Comparison of ENCODE assay signal across 13 cellular contexts in genomic region chr14:73424453-73424852, GRCh38. TPM values are rescaled to one million over a fixed set of nuclear protein-coding genes. Genes with fewer than 3 reads are reported as not detected.
A peak's percentile ranks its signal among the peaks of the same experiment; 100 is the strongest.
DNase-seq lines count a peak whose midpoint lies in the region; ATAC-seq, FAIRE-seq and TF ChIP-seq lines count a peak whose summit lies in the region.
"Had no signal": no experiment of that assay in that cellular context is flagged by ENCODE, and none has a peak within 500 bp of the region (broad histone marks: within the 10 kb centered on the region; RNA-seq: fewer than 3 reads in every experiment).

No MANE protein-coding gene starts in this region.

- H3K4me3 ChIP-seq in HL-60 (replicated peaks; ENCODE audit: insufficient read depth, low read length) (no peak overlapping the region), fibroblast of pulmonary artery (replicated peaks; ENCODE audit: low read depth, low read length) (no peak overlapping the region), small intestine (ENCODE audit: low read depth in 1 of 2, low read length in 2 of 2) (no peak overlapping the region), foreskin fibroblast (ENCODE audit: low read depth in 1 of 2, low read length in 2 of 2) (no peak overlapping the region)

- H3K36me3 ChIP-seq in small intestine (ENCODE audit: control insufficient read depth in 2 of 2, insufficient read depth in 2 of 2, low read length in 2 of 2): peaks cover 0 to 3% of the 10 kb centered on the region in 2 donors

- ATAC-seq in HG02973 (IDR thresholded peaks at IDR 0.05; ENCODE audit: unreplicated experiment) (no peak), GM18519 (IDR thresholded peaks at IDR 0.05; ENCODE audit: low FRiP score, unreplicated experiment) (no peak)
- ATAC-seq: activated T-helper 17 cell treated with anti-CD3 and anti-CD28 coated beads, Interleukin-2, amount 50 U/mL, for 72 hours; foreskin keratinocyte; left ventricle myocardium superior had no signal

- H3K9me3 ChIP-seq in small intestine (ENCODE audit: control insufficient read depth, low read depth): no peaks in the 10 kb centered on the region

- peaks cover 0 to 4% of the 10 kb centered on the region in 2 donors for H3K4me1 ChIP-seq in small intestine (ENCODE audit: control insufficient read depth in 2 of 2, insufficient read depth in 1 of 2, low read depth in 1 of 2, low read length in 1 of 2)
- H3K4me1 ChIP-seq: foreskin keratinocyte had no signal

- TF ChIP-seq CTCF in HL-60 (IDR thresholded peaks at IDR 0.05; ENCODE audit: insufficient read depth, low read length) (no peak), fibroblast of pulmonary artery (IDR thresholded peaks at IDR 0.05; ENCODE audit: low read length, missing control alignments) (no peak), foreskin fibroblast (IDR thresholded peaks at IDR 0.05; ENCODE audit: low read depth, low read length) (no peak)

- DNase-seq in HL-60 (ENCODE audit: low read depth in 1 of 2, low spot score in 1 of 2) (peak in 1 of 2 experiments; percentile 1), SKM-1 (lab: John Stamatoyannopoulos, UW; ENCODE audit: unreplicated experiment) (peak; percentile 40), fibroblast of pulmonary artery (ENCODE audit: low read depth) (peak; percentile 40), small intestine (peak; percentile 13), foreskin fibroblast (no peak)
- DNase-seq: activated CD4-positive, CD25-positive, alpha-beta regulatory T cell treated with anti-CD3 and anti-CD28 coated beads, Interleukin-2, amount 50 U/mL, for 72 hours; foreskin keratinocyte; left ventricle myocardium superior; NCI-H1930; RPMI8226 had no signal

- 13 to 30% (median 19%) methylated on average over 3 of the region's 3 CpGs for WGBS in small intestine, 3 donors

- H3K27me3 ChIP-seq in HL-60 (ENCODE audit: insufficient read depth, poor library complexity, severe bottlenecking): no peaks in the 10 kb centered on the region
- H3K27me3 ChIP-seq in small intestine (ENCODE audit: control insufficient read depth in 2 of 2, insufficient read depth in 2 of 2, low read length in 2 of 2): no peaks in the 10 kb centered on the region
- H3K27me3 ChIP-seq: foreskin keratinocyte had no signal

- peak overlapping the region; percentile 27 for H3K27ac ChIP-seq in HL-60 (replicated peaks)
- no peak overlapping the region for H3K27ac ChIP-seq in small intestine (ENCODE audit: low read depth in 1 of 2, low read length in 1 of 2)
- H3K27ac ChIP-seq: foreskin keratinocyte had no signal

- FAIRE-seq in small intestine (lab: Jason Lieb, UNC): no peak

RNA-seq across cellular contexts. Expression of gene NUMB, which starts 33.9 kb away (rescaled TPM):
- 10 to 100 TPM; 38.5 to 69.6 (median 41.3) TPM for polyA plus RNA-seq in small intestine

Comparison
In these comparisons a context has a peak if more than half of its experiments do, and no peak if none do; other contexts are left out.
1. DNase-seq: peak in SKM-1 (single experiment), fibroblast of pulmonary artery (single experiment) and small intestine (single experiment); none in foreskin fibroblast (0 of 2).